In the genomic region with DNA sequence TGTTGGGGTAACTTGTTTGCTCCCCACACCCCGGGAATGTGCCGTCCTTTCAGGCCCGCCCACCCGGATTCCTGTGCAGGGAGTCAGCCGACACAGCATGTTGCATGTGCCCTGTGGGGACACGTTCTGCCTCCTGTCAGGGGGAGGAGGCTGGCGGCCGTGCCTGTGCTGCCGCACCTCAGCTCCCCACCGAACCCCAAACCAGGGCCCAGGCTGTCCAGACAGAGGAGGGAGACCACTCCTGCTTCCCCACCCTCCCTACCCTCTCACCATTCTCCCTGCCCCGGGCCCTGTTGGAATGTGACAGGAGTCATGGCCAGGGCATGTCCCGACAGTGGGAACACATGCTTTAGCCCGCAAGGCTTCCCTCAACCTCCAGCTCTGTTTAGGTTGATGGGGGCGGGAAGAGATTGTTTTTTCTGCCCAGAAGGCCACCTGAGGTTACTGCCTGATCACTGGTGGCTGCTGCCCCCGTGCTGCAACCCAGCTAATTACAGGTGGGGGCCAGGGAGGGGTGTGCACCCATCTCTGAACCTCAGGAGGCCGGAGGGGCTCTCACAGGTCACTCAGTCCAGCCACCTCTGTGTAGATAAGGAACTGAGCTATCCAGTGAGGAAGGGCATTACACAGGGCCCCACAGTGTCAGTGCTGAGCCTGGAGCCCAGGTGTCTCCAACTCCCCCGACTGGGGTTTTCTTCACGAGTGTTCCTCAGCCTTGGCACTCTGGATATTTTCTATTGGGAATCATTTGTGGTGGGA, we compare ENCODE assay signal across 9 cellular contexts. TPM values are rescaled to one million over a fixed set of nuclear protein-coding genes. Genes with fewer than 3 reads are reported as not detected.
A peak's percentile ranks its signal among the peaks of the same experiment; 100 is the strongest.
DNase-seq lines count a peak whose midpoint lies in the region; ATAC-seq, FAIRE-seq and TF ChIP-seq lines count a peak whose summit lies in the region.
"Had no signal": no experiment of that assay in that cellular context is flagged by ENCODE, and none has a peak within 500 bp of the region (broad histone marks: within the 10 kb centered on the region; RNA-seq: fewer than 3 reads in every experiment).

No MANE protein-coding gene starts in this region.

- peak; percentile 54 for FAIRE-seq in GM12892 (lab: Jason Lieb, UNC)
- FAIRE-seq: GM18507 had no signal

- TF ChIP-seq POLR2A in GM12892 (IDR thresholded peaks at IDR 0.05; ENCODE audit: low read depth, low read length) = no peak

- no peaks in the 10 kb centered on the region for H3K9me3 ChIP-seq in thymus (ENCODE audit: control insufficient read depth)

- peaks cover 40% of the 10 kb centered on the region for H3K36me3 ChIP-seq in thymus (ENCODE audit: control insufficient read depth, insufficient read depth)

- H3K4me3 Mint-ChIP-seq in activated T-helper 17 cell treated with anti-CD3 and anti-CD28 coated beads, Interleukin-2, amount 50 U/mL, for 72 hours = no peak overlapping the region

- H3K4me1 Mint-ChIP-seq in activated T-helper 17 cell treated with anti-CD3 and anti-CD28 coated beads, Interleukin-2, amount 50 U/mL, for 72 hours = peaks cover 11% of the 10 kb centered on the region

- H3K9me3 Mint-ChIP-seq in activated T-helper 17 cell treated with anti-CD3 and anti-CD28 coated beads, Interleukin-2, amount 50 U/mL, for 72 hours = no peaks in the 10 kb centered on the region

- H3K4me1 ChIP-seq in thymus (ENCODE audit: control insufficient read depth, insufficient read depth, low read length) = no peaks in the 10 kb centered on the region

- peaks cover 40% of the 10 kb centered on the region for H3K36me3 Mint-ChIP-seq in activated T-helper 17 cell treated with anti-CD3 and anti-CD28 coated beads, Interleukin-2, amount 50 U/mL, for 72 hours (ENCODE audit: low read depth)

- DNase-seq in GM12892 (ENCODE audit: insufficient read length) (no peak), hepatic stellate cell (ENCODE audit: low spot score) (peak; percentile 82)

- H3K27ac ChIP-seq in 22Rv1 = no peak overlapping the region
- H3K27ac ChIP-seq in VCaP = peak overlapping the region; percentile 14; the same call in 1 of the 2 replicates
- peak overlapping the region; percentile 33 for H3K27ac ChIP-seq in thymus (ENCODE audit: low read depth)

- 91% methylated on average over 18 of the region's 18 CpGs for WGBS in thymus

- TF ChIP-seq CTCF in 22Rv1 (IDR thresholded peaks at IDR 0.05) = peak; percentile 43
- peak; percentile 57 for TF ChIP-seq CTCF in VCaP (conservative IDR thresholded peaks at IDR 0.05)

- H3K27me3 ChIP-seq in thymus (ENCODE audit: control insufficient read depth, insufficient read depth) = no peaks in the 10 kb centered on the region

- no peak overlapping the region for H3K27ac Mint-ChIP-seq in activated T-helper 17 cell treated with anti-CD3 and anti-CD28 coated beads, Interleukin-2, amount 50 U/mL, for 72 hours

- H3K4me3 ChIP-seq in thymus (ENCODE audit: low read length) = no peak overlapping the region

- no peak for ATAC-seq in activated T-helper 17 cell treated with anti-CD3 and anti-CD28 coated beads, Interleukin-2, amount 50 U/mL, for 72 hours (replicated peaks)
- ATAC-seq in HG02588 (IDR thresholded peaks at IDR 0.05; ENCODE audit: unreplicated experiment) = no peak
- ATAC-seq in GM18861 (IDR thresholded peaks at IDR 0.05; ENCODE audit: unreplicated experiment) = no peak

- no peaks in the 10 kb centered on the region for H3K27me3 Mint-ChIP-seq in activated T-helper 17 cell treated with anti-CD3 and anti-CD28 coated beads, Interleukin-2, amount 50 U/mL, for 72 hours

RNA-seq across cellular contexts. Expression of a gene that starts 13.6 kb away (rescaled TPM):
- not detected for polyA plus RNA-seq in GM12892 (2012; ENCODE audit: missing spikeins)
- polyA plus RNA-seq in thymus = 0.11 TPM
- total RNA-seq in activated T-helper 17 cell treated with anti-CD3 and anti-CD28 coated beads, Interleukin-2, amount 50 U/mL, for 72 hours = under 1 TPM; 0.26 to 0.35 TPM

RNA-seq across cellular contexts. Expression of a gene that starts 19.2 kb away (rescaled TPM):
- 9.2 TPM for polyA plus RNA-seq in GM12892 (2012; ENCODE audit: missing spikeins)
- 32.1 TPM for polyA plus RNA-seq in thymus
- total RNA-seq in activated T-helper 17 cell treated with anti-CD3 and anti-CD28 coated beads, Interleukin-2, amount 50 U/mL, for 72 hours = 10 to 100 TPM; 37.8 to 38.4 TPM

RNA-seq across cellular contexts. Expression of a gene that starts 20.2 kb away (rescaled TPM):
- 32.9 TPM for polyA plus RNA-seq in GM12892 (2012; ENCODE audit: missing spikeins)
- polyA plus RNA-seq in thymus = 62.0 TPM
- 10 to 100 TPM; 51.5 to 66.7 TPM for total RNA-seq in activated T-helper 17 cell treated with anti-CD3 and anti-CD28 coated beads, Interleukin-2, amount 50 U/mL, for 72 hours

RNA-seq across cellular contexts. Expression of a gene that starts 20.3 kb away (rescaled TPM):
- polyA plus RNA-seq in GM12892 (2012; ENCODE audit: missing spikeins) = 56.8 TPM
- 28.5 TPM for polyA plus RNA-seq in thymus
- total RNA-seq in activated T-helper 17 cell treated with anti-CD3 and anti-CD28 coated beads, Interleukin-2, amount 50 U/mL, for 72 hours = 10 to 100 TPM; 30.1 to 67.8 TPM

RNA-seq across cellular contexts. Expression of a gene that starts 41.2 kb away (rescaled TPM):
- polyA plus RNA-seq in GM12892 (2012; ENCODE audit: missing spikeins) = 1.1 TPM
- polyA plus RNA-seq in thymus = 10.0 TPM
- total RNA-seq in activated T-helper 17 cell treated with anti-CD3 and anti-CD28 coated beads, Interleukin-2, amount 50 U/mL, for 72 hours = 1 to 10 TPM; 1.3 to 2.8 TPM
